Comparison of ENCODE assay signal across 21 cellular contexts in the genomic region with DNA sequence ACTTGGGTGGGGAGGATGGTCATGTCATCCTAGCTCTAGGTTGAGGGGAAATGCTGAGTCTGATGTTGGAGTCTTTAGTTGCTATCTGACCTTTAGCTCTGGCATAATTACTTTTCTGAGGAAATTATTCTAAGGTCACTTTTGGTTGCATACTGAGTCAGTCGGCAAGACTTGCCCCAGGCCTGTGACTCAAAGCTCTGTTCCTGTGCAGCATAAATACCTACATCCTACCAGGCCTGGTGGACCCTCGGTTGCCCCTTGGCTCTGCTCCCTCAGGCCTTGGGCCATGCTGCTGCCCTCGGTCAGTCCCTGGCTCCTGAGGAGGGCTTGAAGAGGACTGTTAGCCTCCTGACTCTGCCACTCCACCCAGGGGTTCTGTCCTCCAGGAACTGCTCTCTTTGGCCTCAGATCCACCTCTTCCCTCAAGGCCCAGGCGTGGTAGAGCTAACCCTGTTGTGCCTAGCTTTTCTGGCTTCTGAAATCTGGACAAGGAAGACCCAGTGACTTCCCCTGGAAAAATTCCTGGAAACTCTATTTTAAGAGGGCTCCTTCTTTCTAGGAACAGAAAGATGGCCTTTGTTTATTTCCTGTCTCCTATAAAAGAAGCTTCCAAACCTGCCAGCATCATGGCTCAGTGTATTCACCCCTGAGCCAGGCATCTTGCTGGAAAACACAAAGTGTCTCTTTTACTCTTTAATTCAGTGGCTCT.
DNase-seq lines count a peak whose midpoint lies in the region; ATAC-seq and FAIRE-seq lines count a peak whose summit lies in the region.
"Had no signal": no experiment of that assay in that cellular context is flagged by ENCODE, and none has a peak within 500 bp of the region (broad histone marks: within the 10 kb centered on the region; RNA-seq: fewer than 3 reads in every experiment).

No MANE protein-coding gene starts in this region.

- no peak for DNase-seq in activated naive CD8-positive, alpha-beta T cell treated with anti-CD3 and anti-CD28 coated beads, Interleukin-2, amount 50 U/mL, for 24 hours
- no peak for DNase-seq in activated naive CD8-positive, alpha-beta T cell treated with anti-CD3 and anti-CD28 coated beads for 36 hours
- DNase-seq in RCC 7860 (ENCODE audit: low spot score), result peak; percentile 24
- DNase-seq in kidney tubule cell (ENCODE audit: low spot score), result peak; percentile 48
- DNase-seq in G401 (ENCODE audit: low spot score), result no peak
- DNase-seq in NCI-H2107 (lab: John Stamatoyannopoulos, UW), result no peak
- no peak for DNase-seq in AG20443 (ENCODE audit: low spot score)
- DNase-seq: 8988T; activated CD4-positive, alpha-beta T cell treated with anti-CD3 and anti-CD28 coated beads, Interleukin-2, amount 10 ng/mL, durations not matched to agents 24 days and 14 days; Caco-2; DND-41; erythroblast; immature natural killer cell; KBM-7; NCI-H69; SHP77 treated with DMSO at 0.1 percent for 48 hours; T-cell had no signal

- H3K27me3 Mint-ChIP-seq in activated naive CD8-positive, alpha-beta T cell treated with anti-CD3 and anti-CD28 coated beads, Interleukin-2, amount 50 U/mL, for 24 hours, result no peaks in the 10 kb centered on the region
- no peaks in the 10 kb centered on the region for H3K27me3 Mint-ChIP-seq in activated naive CD8-positive, alpha-beta T cell treated with anti-CD3 and anti-CD28 coated beads for 36 hours
- H3K27me3 Mint-ChIP-seq: activated CD4-positive, alpha-beta T cell treated with anti-CD3 and anti-CD28 coated beads, Interleukin-2, amount 10 ng/mL, durations not matched to agents 24 days and 14 days; progenitor cell of endocrine pancreas had no signal

- ATAC-seq in activated naive CD8-positive, alpha-beta T cell treated with anti-CD3 and anti-CD28 coated beads, Interleukin-2, amount 50 U/mL, for 24 hours, result peak; percentile 61
- no peak for ATAC-seq in GM21526 (IDR thresholded peaks at IDR 0.05; ENCODE audit: low FRiP score, unreplicated experiment)
- ATAC-seq: activated naive CD4-positive, alpha-beta T cell treated with anti-CD3 and anti-CD28 coated beads, Interleukin-2, amount 50 U/mL, for 72 hours; HCT116; T-cell had no signal

- H3K36me3 Mint-ChIP-seq in activated naive CD8-positive, alpha-beta T cell treated with anti-CD3 and anti-CD28 coated beads, Interleukin-2, amount 50 U/mL, for 24 hours (ENCODE audit: low read depth), result no peaks in the 10 kb centered on the region
- H3K36me3 Mint-ChIP-seq in activated naive CD8-positive, alpha-beta T cell treated with anti-CD3 and anti-CD28 coated beads for 36 hours, result no peaks in the 10 kb centered on the region
- H3K36me3 Mint-ChIP-seq: activated naive CD4-positive, alpha-beta T cell treated with anti-CD3 and anti-CD28 coated beads, Interleukin-2, amount 50 U/mL, for 72 hours; immature natural killer cell; T-cell had no signal

- H3K27ac Mint-ChIP-seq in activated naive CD8-positive, alpha-beta T cell treated with anti-CD3 and anti-CD28 coated beads, Interleukin-2, amount 50 U/mL, for 24 hours, result no peak overlapping the region
- no peak overlapping the region for H3K27ac Mint-ChIP-seq in activated naive CD8-positive, alpha-beta T cell treated with anti-CD3 and anti-CD28 coated beads for 36 hours
- H3K27ac Mint-ChIP-seq: activated CD4-positive, alpha-beta T cell treated with anti-CD3 and anti-CD28 coated beads, Interleukin-2, amount 10 ng/mL, durations not matched to agents 24 days and 14 days; activated naive CD4-positive, alpha-beta T cell treated with anti-CD3 and anti-CD28 coated beads, Interleukin-2, amount 50 U/mL, for 72 hours; immature natural killer cell; progenitor cell of endocrine pancreas; T-cell had no signal

- in situ Hi-C loops in G401 (cut with HindIII; ENCODE audit: low sequenced_read_pairs), result no loop called here

- no peak overlapping the region for H3K4me3 Mint-ChIP-seq in activated naive CD8-positive, alpha-beta T cell treated with anti-CD3 and anti-CD28 coated beads, Interleukin-2, amount 50 U/mL, for 24 hours
- H3K4me3 Mint-ChIP-seq in activated naive CD8-positive, alpha-beta T cell treated with anti-CD3 and anti-CD28 coated beads for 36 hours, result no peak overlapping the region
- H3K4me3 Mint-ChIP-seq: activated CD4-positive, alpha-beta T cell treated with anti-CD3 and anti-CD28 coated beads, Interleukin-2, amount 10 ng/mL, durations not matched to agents 24 days and 14 days; immature natural killer cell; T-cell had no signal

- no peak for FAIRE-seq in RCC 7860 (lab: Jason Lieb, UNC)

- peaks cover 6% of the 10 kb centered on the region for H3K9me3 Mint-ChIP-seq in activated naive CD8-positive, alpha-beta T cell treated with anti-CD3 and anti-CD28 coated beads, Interleukin-2, amount 50 U/mL, for 24 hours
- H3K9me3 Mint-ChIP-seq in activated naive CD8-positive, alpha-beta T cell treated with anti-CD3 and anti-CD28 coated beads for 36 hours, result peaks cover 5% of the 10 kb centered on the region
- H3K9me3 Mint-ChIP-seq: activated CD4-positive, alpha-beta T cell treated with anti-CD3 and anti-CD28 coated beads, Interleukin-2, amount 10 ng/mL, durations not matched to agents 24 days and 14 days; activated naive CD4-positive, alpha-beta T cell treated with anti-CD3 and anti-CD28 coated beads, Interleukin-2, amount 50 U/mL, for 72 hours had no signal

- H3K4me1 Mint-ChIP-seq in activated naive CD8-positive, alpha-beta T cell treated with anti-CD3 and anti-CD28 coated beads, Interleukin-2, amount 50 U/mL, for 24 hours, result no peaks in the 10 kb centered on the region
- H3K4me1 Mint-ChIP-seq in activated naive CD8-positive, alpha-beta T cell treated with anti-CD3 and anti-CD28 coated beads for 36 hours, result no peaks in the 10 kb centered on the region
- H3K4me1 Mint-ChIP-seq: activated CD4-positive, alpha-beta T cell treated with anti-CD3 and anti-CD28 coated beads, Interleukin-2, amount 10 ng/mL, durations not matched to agents 24 days and 14 days; immature natural killer cell; T-cell had no signal

Comparison
In these comparisons a context has a peak if more than half of its experiments do, and no peak if none do; other contexts are left out.
1. DNase-seq: peak in RCC 7860 (single experiment) and kidney tubule cell (single experiment); none in activated naive CD8-positive, alpha-beta T cell treated with anti-CD3 and anti-CD28 coated beads, Interleukin-2, amount 50 U/mL, for 24 hours (single experiment), activated naive CD8-positive, alpha-beta T cell treated with anti-CD3 and anti-CD28 coated beads for 36 hours (single experiment), G401 (single experiment), NCI-H2107 (single experiment) and AG20443 (single experiment).